10 cellular contexts compared by ENCODE assay signal in genomic region chr4:182826391-182826790, GRCh38.
A peak's percentile ranks its signal among the peaks of the same experiment; 100 is the strongest.
DNase-seq lines count a peak whose midpoint lies in the region; ATAC-seq and TF ChIP-seq lines count a peak whose summit lies in the region.
"Had no signal": no experiment of that assay in that cellular context is flagged by ENCODE, and none has a peak within 500 bp of the region (broad histone marks: within the 10 kb centered on the region; RNA-seq: fewer than 3 reads in every experiment).

No MANE protein-coding gene starts in this region.

- H3K79me2 ChIP-seq in mammary epithelial cell (ENCODE audit: insufficient read depth, low read length) = no peaks in the 10 kb centered on the region

- TF ChIP-seq CTCF in mammary epithelial cell (conservative IDR thresholded peaks at IDR 0.05 in 1 of 2, IDR thresholded peaks at IDR 0.05 in 1 of 2; ENCODE audit: extremely low read depth in 1 of 2, insufficient read depth in 1 of 2, low read depth in 1 of 2, low read length in 2 of 2) (no peak), upper lobe of right lung (IDR thresholded peaks at IDR 0.05) (no peak)

- dilution Hi-C loops in mammary epithelial cell (cut with HindIII; ENCODE audit: low sequenced_read_pairs) = no loop called here

- BruUV-seq in mammary epithelial cell (replicated peaks; lab: Mats Ljungman, UMichigan) = no TSS peak

- in situ Hi-C loops in mammary epithelial cell (cut with MboI; ENCODE audit: low sequenced_read_pairs in 2 of 2) (no loop called here), HAP-1 (cut with MboI; ENCODE audit: low sequenced_read_pairs) (no loop called here)

- CTCF ChIA-PET in mammary epithelial cell (lab: Charles Lee; ENCODE audit: low non-redundant PET) = no interaction called here

- H3K4me3 ChIP-seq in mammary epithelial cell (replicated peaks in 1 of 3; ENCODE audit: insufficient read depth in 1 of 3, low read depth in 2 of 3, low read length in 3 of 3) = no peak overlapping the region
- no peak overlapping the region for H3K4me3 ChIP-seq in upper lobe of right lung
- no peak overlapping the region for H3K4me3 ChIP-seq in HAP-1
- H3K4me3 ChIP-seq: colonic mucosa had no signal

- no peak overlapping the region for H2AFZ ChIP-seq in mammary epithelial cell (ENCODE audit: low read depth, low read length)

- intact Hi-C loops in mammary epithelial cell (cut with micrococcal nuclease) (no loop called here), upper lobe of right lung (cut with DNase I) (no loop called here)

- WGBS in mammary epithelial cell (ENCODE audit: low coverage, missing lambda C conversion rate) = 83% methylated on average over 12 of the region's 13 CpGs

- H3K27ac ChIP-seq in mammary epithelial cell (ENCODE audit: insufficient read depth, low read depth, low read length) = no peak overlapping the region
- H3K27ac ChIP-seq in upper lobe of right lung = no peak overlapping the region
- H3K27ac ChIP-seq: colonic mucosa, KMS-11 had no signal

- no peak overlapping the region for H3K4me2 ChIP-seq in mammary epithelial cell (ENCODE audit: insufficient read depth, low read depth, low read length)
- H3K4me2 ChIP-seq: KMS-11 had no signal

- H3K9me3 ChIP-seq in mammary epithelial cell (replicated peaks; ENCODE audit: insufficient read depth, low read length) (no peaks in the 10 kb centered on the region), upper lobe of right lung (no peaks in the 10 kb centered on the region), HAP-1 (no peaks in the 10 kb centered on the region)
- H3K9me3 ChIP-seq: colonic mucosa had no signal

- DNase-seq in mammary epithelial cell (no peak), upper lobe of right lung (no peak), HAP-1 (ENCODE audit: low spot score in 2 of 2) (no peak), NCI-H1694 (lab: John Stamatoyannopoulos, UW) (no peak)
- DNase-seq: colonic mucosa had no signal

- no peaks in the 10 kb centered on the region for H3K36me3 ChIP-seq in mammary epithelial cell (ENCODE audit: insufficient read depth, low read length)
- no peaks in the 10 kb centered on the region for H3K36me3 ChIP-seq in upper lobe of right lung
- H3K36me3 ChIP-seq in HAP-1 (replicated peaks) = no peaks in the 10 kb centered on the region
- H3K36me3 ChIP-seq: colonic mucosa had no signal

- peak; percentile 66 for ATAC-seq in GM18502 (IDR thresholded peaks at IDR 0.05; ENCODE audit: poor library complexity, unreplicated experiment)
- peak; percentile 48 for ATAC-seq in GM21360 (IDR thresholded peaks at IDR 0.05; ENCODE audit: unreplicated experiment)
- ATAC-seq in HG03097 (IDR thresholded peaks at IDR 0.05; ENCODE audit: low FRiP score, unreplicated experiment) = peak; percentile 56
- peak; percentile 47 for ATAC-seq in esophagus mucosa
- no peak for ATAC-seq in upper lobe of right lung

- no peak overlapping the region for H3K9ac ChIP-seq in mammary epithelial cell (ENCODE audit: insufficient read depth, low read length)
- H3K9ac ChIP-seq: KMS-11 had no signal

- no peaks in the 10 kb centered on the region for H3K27me3 ChIP-seq in mammary epithelial cell (ENCODE audit: insufficient read depth, low read length)
- H3K27me3 ChIP-seq in upper lobe of right lung = no peaks in the 10 kb centered on the region
- H3K27me3 ChIP-seq in HAP-1 (ENCODE audit: low read depth) = no peaks in the 10 kb centered on the region
- H3K27me3 ChIP-seq: colonic mucosa had no signal

- H4K20me1 ChIP-seq in mammary epithelial cell (ENCODE audit: insufficient read depth, low read length) = no peaks in the 10 kb centered on the region

- H3K4me1 ChIP-seq in mammary epithelial cell (ENCODE audit: insufficient read depth, low read length) = no peaks in the 10 kb centered on the region
- H3K4me1 ChIP-seq in upper lobe of right lung = no peaks in the 10 kb centered on the region
- H3K4me1 ChIP-seq in HAP-1 = peaks cover 5% of the 10 kb centered on the region; the same call in 1 of the 2 replicates
- H3K4me1 ChIP-seq: colonic mucosa had no signal
